8 cellular contexts compared by ENCODE assay signal in genomic region chr19:52922841-52923781, GRCh38. TPM values are rescaled to one million over a fixed set of nuclear protein-coding genes. Genes with fewer than 3 reads are reported as not detected.
DNase-seq lines count a peak whose midpoint lies in the region; ATAC-seq and TF ChIP-seq lines count a peak whose summit lies in the region.

TSS of gene ZNF888 (minus strand) at chr19:52923428. CDS start at chr19:52917873, 5,555 bp downstream.

- TF ChIP-seq POLR2A in right lobe of liver (IDR thresholded peaks at IDR 0.05), result peak; percentile 21

- 3% methylated on average over 47 of the region's 55 CpGs for WGBS in right lobe of liver (ENCODE audit: insufficient coverage, low coverage, low lambda C conversion rate, missing lambda C conversion rate)

- no peaks in the 10 kb centered on the region for H3K4me1 ChIP-seq in right lobe of liver

- H3K4me3 ChIP-seq in right lobe of liver, result peak within 1 kb of the TSS; percentile 46 to 50 (median 49)

- DNase-seq in A172 (ENCODE audit: low spot score) (peak; percentile 70), NCI-H460 (ENCODE audit: extremely low read depth, low read depth) (peak; percentile 64), dermis blood vessel endothelial cell (peak; percentile 88), right lobe of liver (peak; percentile 80 to 88 (median 83))
- DNase-seq in activated CD4-positive, alpha-beta T cell treated with anti-CD3 and anti-CD28 coated beads, Interleukin-2, amount 50 U/mL, for 48 hours, result peak; percentile 80 to 81
- DNase-seq in stimulated activated CD4-positive, alpha-beta T cell treated with anti-CD3 and anti-CD28 coated beads, Interleukin-4, amount 100 ng/mL, for 24 hours, result peak; percentile 77

- ATAC-seq in GM18867 (IDR thresholded peaks at IDR 0.05; ENCODE audit: unreplicated experiment), result peak; percentile 96
- peak; percentile 92 for ATAC-seq in HG03103 (IDR thresholded peaks at IDR 0.05; ENCODE audit: low read depth, unreplicated experiment)
- ATAC-seq in right lobe of liver, result peak; percentile 96 to 100 (median 99)

- H3K27ac ChIP-seq in right lobe of liver, result peak within 1 kb of the TSS in 2 of 3 donors; percentile 47 to 49

- no peaks in the 10 kb centered on the region for H3K9me3 ChIP-seq in right lobe of liver

- no peaks in the 10 kb centered on the region for H3K27me3 ChIP-seq in right lobe of liver

- H3K36me3 ChIP-seq in right lobe of liver, result no peaks in the 10 kb centered on the region

- no peak for TF ChIP-seq CTCF in right lobe of liver (IDR thresholded peaks at IDR 0.05)

- intact Hi-C loops in right lobe of liver (cut with DNase I), result no loop called here

RNA-seq across cellular contexts. Expression of gene ZNF888, which starts in this region (rescaled TPM):
- total RNA-seq in A172 (2014; rRNA removed; shearing (Covaris generic)), result 6.6 and 7.8 TPM in 2 replicates
- total RNA-seq in NCI-H460 (2014; rRNA removed; shearing (Covaris generic)), result 3.4 and 4.1 TPM in 2 replicates
- 2.0 and 3.1 TPM in 2 replicates for polyA plus RNA-seq in NCI-H460 (2014; cell fraction: nucleus; rRNA removed)
- total RNA-seq in dermis blood vessel endothelial cell, result 6.5 and 7.8 TPM in 2 replicates
- 1 to 10 TPM in 1 of 6 experiments, under 1 TPM in 5; 0.37 to 2.0 (median 0.76) TPM for total RNA-seq in right lobe of liver

Comparison
In these comparisons a context has a peak if more than half of its experiments do, and no peak if none do; other contexts are left out.
1. Peak in every context shown above with its lines: DNase-seq, ATAC-seq, H3K4me3 ChIP-seq and H3K27ac ChIP-seq.